Comparison of ENCODE assay signal across 21 cellular contexts in the genomic region with DNA sequence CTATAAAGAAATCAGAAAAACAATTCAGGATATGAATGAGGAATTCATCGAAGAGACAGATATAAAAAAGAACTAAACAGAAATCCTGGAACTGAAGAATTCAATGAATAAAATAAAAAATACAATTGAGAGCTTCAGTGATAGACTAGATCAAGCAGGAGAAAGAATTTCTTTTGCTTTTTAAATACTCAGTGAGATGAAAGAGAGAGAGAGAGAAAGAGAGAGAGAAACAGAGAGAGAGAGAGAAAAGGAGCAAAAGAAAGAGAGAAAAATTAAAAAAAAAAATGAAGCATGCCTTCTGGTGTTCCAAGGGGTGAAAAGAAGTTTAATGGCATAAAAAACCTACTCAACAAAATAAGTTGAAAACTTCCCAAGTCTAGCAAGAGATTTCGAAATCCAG. TPM values are rescaled to one million over a fixed set of nuclear protein-coding genes. Genes with fewer than 3 reads are reported as not detected.
DNase-seq lines count a peak whose midpoint lies in the region; ATAC-seq, FAIRE-seq and TF ChIP-seq lines count a peak whose summit lies in the region.
"Had no signal": no experiment of that assay in that cellular context is flagged by ENCODE, and none has a peak within 500 bp of the region (broad histone marks: within the 10 kb centered on the region; RNA-seq: fewer than 3 reads in every experiment).

No MANE protein-coding gene starts in this region.

- in situ Hi-C loops in HepG2 (cut with HindIII; ENCODE audit: extremely low pct_ligation_motif_present, low pct_unique_long_range_greater_than_20kb) (no loop called here), K562 (cut with MboI) (no loop called here)

- H3K9me3 ChIP-seq in HepG2 (ENCODE audit: low read length) = peaks cover 14% of the 10 kb centered on the region
- H3K9me3 ChIP-seq in right lobe of liver = peaks cover 0 to 5% (median 0%) of the 10 kb centered on the region in 4 donors
- H3K9me3 ChIP-seq in Karpas-422 (ENCODE audit: low read length) = peaks cover 7% of the 10 kb centered on the region
- H3K9me3 ChIP-seq in K562 (replicated peaks; ENCODE audit: control insufficient read depth, insufficient read depth, low read depth, low read length) = peaks cover 3% of the 10 kb centered on the region

- H3K9ac ChIP-seq in HepG2 (ENCODE audit: insufficient read depth, low read depth, low read length) (no peak overlapping the region), Karpas-422 (ENCODE audit: low read length) (no peak overlapping the region), K562 (ENCODE audit: insufficient read depth in 1 of 2, low read depth in 2 of 2, low read length in 2 of 2) (no peak overlapping the region)
- H3K9ac ChIP-seq: GM23248 had no signal

- H3K27me3 ChIP-seq in HepG2 (ENCODE audit: control insufficient read depth in 1 of 2, insufficient read depth in 2 of 2, low read length in 2 of 2) = no peaks in the 10 kb centered on the region
- H3K27me3 ChIP-seq in right lobe of liver = no peaks in the 10 kb centered on the region
- H3K27me3 ChIP-seq in Karpas-422 (ENCODE audit: low read length) = no peaks in the 10 kb centered on the region
- H3K27me3 ChIP-seq in K562 (ENCODE audit: control insufficient read depth in 2 of 2, insufficient read depth in 2 of 2, low read length in 2 of 2) = no peaks in the 10 kb centered on the region; a peak in 1 of 5 replicates

- H3K36me3 ChIP-seq in HepG2 (replicated peaks in 1 of 2; ENCODE audit: control insufficient read depth in 1 of 2, insufficient read depth in 2 of 2, low read length in 2 of 2) = no peaks in the 10 kb centered on the region; a peak in 2 of 5 replicates
- no peaks in the 10 kb centered on the region for H3K36me3 ChIP-seq in right lobe of liver
- H3K36me3 ChIP-seq in Karpas-422 (ENCODE audit: insufficient read depth, low read length) = no peaks in the 10 kb centered on the region
- H3K36me3 ChIP-seq in K562 (ENCODE audit: control insufficient read depth, insufficient read depth, low read length) = no peaks in the 10 kb centered on the region

- H3K27ac ChIP-seq in HepG2 (ENCODE audit: extremely low read length, insufficient read depth, low read length) (no peak overlapping the region), right lobe of liver (no peak overlapping the region), Karpas-422 (ENCODE audit: low read length) (no peak overlapping the region), K562 (ENCODE audit: extremely low read depth, low read depth, low read length) (no peak overlapping the region)
- H3K27ac ChIP-seq: GM23248 had no signal

- H4K20me1 ChIP-seq in HepG2 (ENCODE audit: insufficient read depth, low read length) (no peaks in the 10 kb centered on the region), Karpas-422 (ENCODE audit: insufficient read depth, low read depth, low read length) (no peaks in the 10 kb centered on the region), K562 (replicated peaks; ENCODE audit: control insufficient read depth, insufficient read depth, low read length) (no peaks in the 10 kb centered on the region)

- no peak for TF ChIP-seq EP300 in HepG2 (IDR thresholded peaks at IDR 0.05; ENCODE audit: low read depth in 2 of 2, low read length in 2 of 2)
- no peak for TF ChIP-seq EP300 in HepG2 (CRISPR knock-in tag; IDR thresholded peaks at IDR 0.05; ENCODE audit: borderline replicate concordance)
- TF ChIP-seq EP300 in K562 (IDR thresholded peaks at IDR 0.05; ENCODE audit: low read length) = no peak

- DNase-seq in HepG2 (ENCODE audit: low spot score) = no peak
- no peak for DNase-seq in right lobe of liver
- DNase-seq in Karpas-422 = peak; percentile 48
- no peak for DNase-seq in K562 (ENCODE audit: extremely low read depth in 1 of 4, low spot score in 3 of 4)
- no peak for DNase-seq in cerebellar cortex (ENCODE audit: low spot score)
- DNase-seq in NCI-H1930 (lab: John Stamatoyannopoulos, UW) = no peak
- DNase-seq: C1 segment of cervical spinal cord; CD4-positive, alpha-beta memory T cell; COR-L47; DMS53; DMS79 treated with DMSO at 0.1 percent for 48 hours; GF-D8; GM23248; HCEC 1CT had no signal

- TF ChIP-seq RAD21 in HepG2 (CRISPR knock-in tag; IDR thresholded peaks at IDR 0.05) (no peak), K562 (CRISPR knock-in tag; conservative IDR thresholded peaks at IDR 0.05 in 1 of 2, IDR thresholded peaks at IDR 0.05 in 1 of 2) (no peak)

- no peak for FAIRE-seq in HepG2 (lab: Jason Lieb, UNC)
- no peak for FAIRE-seq in K562 (lab: Jason Lieb, UNC)
- FAIRE-seq: GM12891, GM18507, H1 had no signal

- WGBS in HepG2 (ENCODE audit: low lambda C conversion rate) = 92% methylated on average over 2 of the region's 2 CpGs
- WGBS in right lobe of liver (ENCODE audit: insufficient coverage, low coverage, low lambda C conversion rate, missing lambda C conversion rate) = 90% methylated on average over 2 of the region's 2 CpGs
- 5% methylated on average over 2 of the region's 2 CpGs for WGBS in K562 (ENCODE audit: insufficient coverage, low coverage, missing lambda C conversion rate)

- ATAC-seq in HepG2 = no peak
- no peak for ATAC-seq in right lobe of liver
- no peak for ATAC-seq in K562

- TF ChIP-seq POLR2A in HepG2 (IDR thresholded peaks at IDR 0.05; ENCODE audit: insufficient read depth in 1 of 2, low read depth in 2 of 2, low read length in 2 of 2) (no peak), right lobe of liver (IDR thresholded peaks at IDR 0.05) (no peak), K562 (conservative IDR thresholded peaks at IDR 0.05) (no peak)

- TF ChIP-seq CTCF in HepG2 (CRISPR knock-in tag; IDR thresholded peaks at IDR 0.05) (no peak), right lobe of liver (IDR thresholded peaks at IDR 0.05) (no peak), K562 (IDR thresholded peaks at IDR 0.05 in 2 of 3, conservative IDR thresholded peaks at IDR 0.05 in 1 of 3; ENCODE audit: insufficient read depth in 2 of 3, low read depth in 1 of 3, low read length in 3 of 3) (no peak)

- H3K4me1 ChIP-seq in HepG2 (ENCODE audit: insufficient read depth, low read length) (no peaks in the 10 kb centered on the region), right lobe of liver (no peaks in the 10 kb centered on the region), Karpas-422 (ENCODE audit: low read length) (peaks cover under 1% of the 10 kb centered on the region; the same call in 1 of the 2 replicates), K562 (replicated peaks in 1 of 2; ENCODE audit: control insufficient read depth in 2 of 2, insufficient read depth in 2 of 2, low read length in 2 of 2) (no peaks in the 10 kb centered on the region)

- H3K79me2 ChIP-seq in HepG2 (ENCODE audit: insufficient read depth, low read length) = no peaks in the 10 kb centered on the region
- no peaks in the 10 kb centered on the region for H3K79me2 ChIP-seq in Karpas-422 (ENCODE audit: low read length)
- no peaks in the 10 kb centered on the region for H3K79me2 ChIP-seq in K562 (ENCODE audit: control insufficient read depth, insufficient read depth, low read length)

- H3K4me2 ChIP-seq in HepG2 (ENCODE audit: low read depth, low read length) = no peak overlapping the region
- no peak overlapping the region for H3K4me2 ChIP-seq in Karpas-422 (ENCODE audit: low read depth, low read length, poor library complexity, severe bottlenecking)
- H3K4me2 ChIP-seq in K562 (ENCODE audit: insufficient read depth, low read length) = no peak overlapping the region

- H3K4me3 ChIP-seq in HepG2 (replicated peaks in 1 of 3; ENCODE audit: insufficient read depth in 1 of 3, low read depth in 2 of 3, low read length in 3 of 3) (no peak overlapping the region), right lobe of liver (no peak overlapping the region), Karpas-422 (ENCODE audit: low read length) (no peak overlapping the region), K562 (no peak overlapping the region)
- H3K4me3 ChIP-seq: GM23248 had no signal

- CTCF ChIA-PET in HepG2 (lab: Yijun Ruan, JAX; ENCODE audit: low intra/inter-chr PET ratio, low total read pairs) (no interaction called here), K562 (lab: Yijun Ruan, JAX; ENCODE audit: low intra/inter-chr PET ratio) (no interaction called here)

- POLR2A ChIA-PET in HepG2 (lab: Yijun Ruan, JAX) (no interaction called here), K562 (lab: Yijun Ruan, JAX) (interaction anchor here (0.6 kb wide), 1 partner anchor 182 kb away, joined by 3 read pairs; no protein-coding TSS in a partner anchor)

- no peaks in the 10 kb centered on the region for H3K9me1 ChIP-seq in K562 (ENCODE audit: control insufficient read depth, insufficient read depth, low read length)

- intact Hi-C loops in HepG2 (cut with micrococcal nuclease; ENCODE audit: unreplicated experiment) (no loop called here), right lobe of liver (cut with DNase I) (no loop called here), K562 (cut with micrococcal nuclease) (no loop called here)

- H3K9me2 ChIP-seq in Karpas-422 (replicated peaks; ENCODE audit: insufficient read depth, low read length) = no peaks in the 10 kb centered on the region

- BruUV-seq in HepG2 (replicated peaks; lab: Mats Ljungman, UMichigan) (no TSS peak), K562 (replicated peaks; lab: Mats Ljungman, UMichigan) (no TSS peak)

- H2AFZ ChIP-seq in HepG2 (ENCODE audit: low read length) (no peak overlapping the region), Karpas-422 (ENCODE audit: low read length) (no peak overlapping the region), K562 (ENCODE audit: low read depth, low read length) (no peak overlapping the region)
- H2AFZ ChIP-seq: GM23248 had no signal

RNA-seq across cellular contexts. Expression of a gene that starts 22.0 kb away (rescaled TPM):
- total RNA-seq in HepG2 (2016; rRNA removed; fragmentation: Illumina TruSeq; extraction: Trizol) (3.2 and 4.7 TPM in 2 replicates), right lobe of liver (10 to 100 TPM; 10.4 to 15.5 (median 13.5) TPM), K562 (2014; rRNA removed) (not detected in 2 replicates), K562 (2014; rRNA removed; fragmentation: Illumina TruSeq; extraction: Trizol) (not detected in 2 replicates), K562 (2015; rRNA removed; fragmentation: Illumina TruSeq; extraction: Trizol) (not detected in 2 replicates), K562 (2021) (not detected in 2 replicates)
- 3.1 and 3.7 TPM in 2 replicates for total RNA-seq in HepG2 (2016; cell fraction: cytosol; rRNA removed; fragmentation: Illumina TruSeq; extraction: Trizol; ENCODE audit: low read depth)
- 3.2 and 5.3 TPM in 2 replicates for total RNA-seq in HepG2 (2016; cell fraction: insoluble cytoplasmic fraction; rRNA removed; fragmentation: Illumina TruSeq; extraction: Trizol)
- 3.7 and 4.3 TPM in 2 replicates for total RNA-seq in HepG2 (2016; cell fraction: membrane; rRNA removed; fragmentation: Illumina TruSeq; extraction: Trizol)
- 5.8 and 6.1 TPM in 2 replicates for total RNA-seq in HepG2 (2016; cell fraction: nucleus; rRNA removed; fragmentation: Illumina TruSeq; extraction: Trizol)
- polyA plus RNA-seq in HepG2 (2011; rRNA removed) (8.3 and 8.8 TPM in 2 replicates), K562 (2011; rRNA removed) (not detected in 2 replicates), K562 (2014; fragmentation: Illumina TruSeq; extraction: Trizol) (not detected in 2 replicates), K562 (2014; fragmentation: Nextera tagmentation; extraction: Ambion mirVana) (not detected), K562 (2014; rRNA removed) (not detected in 2 replicates)
- 6.3 and 6.8 TPM in 2 replicates for polyA plus RNA-seq in HepG2 (2011; cell fraction: cytosol; rRNA removed)
- 13.7 and 17.8 TPM in 2 replicates for polyA plus RNA-seq in HepG2 (2011; cell fraction: nucleus; rRNA removed)
- polyA plus RNA-seq in HepG2 (2012) = 2.7 and 5.6 TPM in 2 replicates
- 2.4 and 3.1 TPM in 2 replicates for polyA plus RNA-seq in HepG2 (2016; cell fraction: cytosol; fragmentation: Illumina TruSeq; extraction: Trizol; ENCODE audit: low read depth)
- polyA plus RNA-seq in HepG2 (2016; cell fraction: insoluble cytoplasmic fraction; fragmentation: Illumina TruSeq; extraction: Trizol; ENCODE audit: low read depth) = 3.4 and 3.9 TPM in 2 replicates
- 3.1 and 3.4 TPM in 2 replicates for polyA plus RNA-seq in HepG2 (2016; cell fraction: membrane; fragmentation: Illumina TruSeq; extraction: Trizol; ENCODE audit: low read depth)
- 7.4 and 7.6 TPM in 2 replicates for polyA plus RNA-seq in HepG2 (2016; cell fraction: nucleus; fragmentation: Illumina TruSeq; extraction: Trizol; ENCODE audit: insufficient read depth, low read depth)
- 0.12 and 15.3 TPM in 2 replicates for polyA minus RNA-seq in HepG2 (2011; rRNA and poly(A)+ RNA removed; ENCODE audit: low replicate concordance)
- polyA minus RNA-seq in HepG2 (2011; cell fraction: cytosol; rRNA and poly(A)+ RNA removed) = 2.7 and 2.9 TPM in 2 replicates
- 5.5 and 6.8 TPM in 2 replicates for polyA minus RNA-seq in HepG2 (2011; cell fraction: nucleus; rRNA and poly(A)+ RNA removed)
- total RNA-seq in Karpas-422 (2014; rRNA removed; shearing (Covaris generic); ENCODE audit: low replicate concordance) = not detected in 2 replicates
- total RNA-seq in K562 (2011; cell fraction: chromatin; rRNA removed; ENCODE audit: low replicate concordance) = not detected in 2 replicates
- not detected in 2 replicates for total RNA-seq in K562 (2011; cell fraction: nucleolus; rRNA removed)
- not detected in 2 replicates for total RNA-seq in K562 (2011; cell fraction: nucleoplasm; rRNA removed)
- not detected in 2 replicates for polyA plus RNA-seq in K562 (2011; cell fraction: cytosol; rRNA removed)
- polyA plus RNA-seq in K562 (2011; cell fraction: nucleus; rRNA removed) = not detected in 2 replicates
- polyA plus RNA-seq in K562 (2012) = 0.06 TPM in 1 of 2 replicates, not detected in the other
- polyA minus RNA-seq in K562 (2011; rRNA and poly(A)+ RNA removed) = not detected in 2 replicates
- not detected in 2 replicates for polyA minus RNA-seq in K562 (2011; cell fraction: cytosol; rRNA and poly(A)+ RNA removed)
- polyA minus RNA-seq in K562 (2011; cell fraction: nucleus; rRNA and poly(A)+ RNA removed) = not detected in 2 replicates
- total RNA-seq: A172, Daoy, GM23248, H1, H7 had no signal
- polyA plus RNA-seq: BJ; CD4-positive, alpha-beta memory T cell; GM23248 had no signal
